Comparison of ENCODE assay signal across 25 cellular contexts in genomic region chr6:34866509-34866908, GRCh38.
"Had no signal": no experiment of that assay in that cellular context is flagged by ENCODE, and none has a peak within 500 bp of the region (broad histone marks: within the 10 kb centered on the region; RNA-seq: fewer than 3 reads in every experiment).

No MANE protein-coding gene starts in this region.

- H3K27me3 ChIP-seq: neutrophil, ovary, stomach, suprapubic skin, transverse colon had no signal

- H3K36me3 ChIP-seq: ovary, prostate gland had no signal

- H3K9me3 ChIP-seq: neutrophil, ovary, prostate gland, stomach, suprapubic skin, transverse colon had no signal

- ATAC-seq: activated CD4-positive, CD25-positive, alpha-beta regulatory T cell treated with anti-CD3 and anti-CD28 coated beads, Interleukin-2, amount 50 U/mL, for 24 hours; activated CD8-positive, alpha-beta memory T cell treated with anti-CD3 and anti-CD28 coated beads, Interleukin-2, amount 10 ng/mL, durations not matched to agents 7 days and 5 days; activated CD8-positive, alpha-beta T cell treated with anti-CD3 and anti-CD28 coated beads for 36 hours; activated naive CD4-positive, alpha-beta T cell treated with anti-CD3 and anti-CD28 coated beads, Interleukin-2, amount 50 U/mL, for 72 hours; esophagus mucosa; stimulated activated memory B cell treated with anti-CD40 and anti-IgM and Interleukin-4, amounts not matched to agents 10 μg/mL and 1 μg/mL and 100 μg/mL, for 72 hours had no signal

- H3K4me1 ChIP-seq: prostate gland, stomach, suprapubic skin, transverse colon had no signal

- DNase-seq: activated CD4-positive, alpha-beta T cell treated with anti-CD3 and anti-CD28 coated beads, Interleukin-2, amount 10 ng/mL, durations not matched to agents 24 days and 14 days; activated CD8-positive, alpha-beta memory T cell treated with anti-CD3 and anti-CD28 coated beads, Interleukin-2, amount 10 ng/mL, durations not matched to agents 7 days and 5 days; activated CD8-positive, alpha-beta T cell treated with anti-CD3 and anti-CD28 coated beads for 36 hours; activated gamma-delta T cell; activated T-cell treated with anti-CD3 and anti-CD28 coated beads for 4 hours; aorta; caudate nucleus; effector CD4-positive, alpha-beta T cell; glutamatergic neuron; hippocampal formation; kidney glomerular epithelial cell; mesenchymal stem cell; ovary; right cardiac atrium; stimulated activated CD4-positive, alpha-beta T cell treated with anti-CD3 and anti-CD28 coated beads, Interleukin-1b, Interleukin-23, amount 100 ng/mL, for 48 hours; stomach; transverse colon had no signal

- H3K4me3 ChIP-seq: ovary, prostate gland, skin epidermis, stomach, suprapubic skin, transverse colon had no signal

- H3K27ac ChIP-seq: neutrophil, ovary, prostate gland, skin epidermis, suprapubic skin had no signal
